ENCODE assay signal across 19 cellular contexts in the genomic region with DNA sequence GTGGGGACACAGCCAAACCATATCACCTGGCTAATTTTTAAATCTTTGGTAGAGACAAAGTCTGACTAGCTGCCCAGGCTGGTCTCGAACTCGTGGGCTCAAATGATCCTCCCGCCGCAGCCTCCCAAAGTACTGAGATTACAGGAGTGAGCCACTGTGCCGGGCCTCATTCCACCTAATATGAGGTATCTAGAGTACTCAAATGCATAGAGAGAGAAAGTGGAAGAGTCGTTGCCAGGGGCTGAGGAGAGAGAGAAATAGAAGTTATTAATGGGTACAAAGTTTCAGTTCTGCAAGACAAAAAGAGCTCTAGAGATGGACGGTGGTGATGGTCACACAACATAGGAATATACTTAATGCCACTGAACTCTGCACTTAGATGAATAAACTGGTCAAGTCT.
DNase-seq lines count a peak whose midpoint lies in the region; ATAC-seq and TF ChIP-seq lines count a peak whose summit lies in the region.
"Had no signal": no experiment of that assay in that cellular context is flagged by ENCODE, and none has a peak within 500 bp of the region (broad histone marks: within the 10 kb centered on the region; RNA-seq: fewer than 3 reads in every experiment).

No MANE protein-coding gene starts in this region.

- peak overlapping the region in 9 of 11 experiments; percentile 19 to 97 (median 93); a peak in 14 of 22 replicates for H3K4me2 ChIP-seq in BLaER1 treated with 17β-estradiol and CSF1 and Interleukin-3, amounts not matched to agents 10 nM and 100 nM
- H3K4me2 ChIP-seq: SK-N-SH had no signal

- H3K4me1 ChIP-seq in BLaER1 treated with 17β-estradiol and CSF1 and Interleukin-3, amounts not matched to agents 10 nM and 100 nM = peaks cover 48 to 90% (median 77%) of the 10 kb centered on the region in 10 experiments
- no peaks in the 10 kb centered on the region for H3K4me1 ChIP-seq in prostate gland (replicated peaks)

- H3K27me3 Mint-ChIP-seq in CD4-positive, alpha-beta T cell = no peaks in the 10 kb centered on the region
- H3K27me3 Mint-ChIP-seq in T-helper 17 cell = no peaks in the 10 kb centered on the region
- peaks cover 15 to 25% (median 16%) of the 10 kb centered on the region in 3 donors for H3K27me3 Mint-ChIP-seq in immature natural killer cell (ENCODE audit: low read depth in 3 of 3)

- no peak overlapping the region for H3K4me3 ChIP-seq in BLaER1 treated with 17β-estradiol and CSF1 and Interleukin-3, amounts not matched to agents 10 nM and 100 nM
- no peak overlapping the region for H3K4me3 ChIP-seq in prostate gland
- H3K4me3 ChIP-seq: MG63, ovary, skin epidermis had no signal

- H3K36me3 ChIP-seq in BLaER1 treated with 17β-estradiol and CSF1 and Interleukin-3, amounts not matched to agents 10 nM and 100 nM = no peaks in the 10 kb centered on the region
- no peaks in the 10 kb centered on the region for H3K36me3 ChIP-seq in prostate gland
- H3K36me3 ChIP-seq: MG63, ovary had no signal

- no peaks in the 10 kb centered on the region for H3K36me3 Mint-ChIP-seq in CD4-positive, alpha-beta T cell (ENCODE audit: low read depth)
- H3K36me3 Mint-ChIP-seq in T-helper 17 cell (ENCODE audit: low read depth) (no peaks in the 10 kb centered on the region), immature natural killer cell (no peaks in the 10 kb centered on the region)

- H3K27ac ChIP-seq in BLaER1 treated with 17β-estradiol and CSF1 and Interleukin-3, amounts not matched to agents 10 nM and 100 nM = peak overlapping the region in 7 of 11 experiments; percentile 6 to 97 (median 90); a peak in 10 of 22 replicates
- H3K27ac ChIP-seq in CD4-positive, alpha-beta T cell (ENCODE audit: low read depth, low read length) = no peak overlapping the region
- no peak overlapping the region for H3K27ac ChIP-seq in prostate gland
- H3K27ac ChIP-seq: ovary, skin epidermis had no signal

- no peak for DNase-seq in CD4-positive, alpha-beta T cell
- DNase-seq in T-helper 17 cell (no peak), immature natural killer cell (no peak), prostate gland (ENCODE audit: low spot score) (no peak), GM03348 (ENCODE audit: low spot score) (no peak), Kasumi-1 (lab: John Stamatoyannopoulos, UW) (no peak)
- DNase-seq: central memory CD4-positive, alpha-beta T cell; DMS 273 treated with DMSO at 0.1 percent for 48 hours; hypothalamus; MG63; NCI-H2081 treated with DMSO at 0.1 percent for 48 hours; NCI-H526; ovary; SK-N-SH; stimulated activated CD4-positive, alpha-beta T cell treated with anti-CD3 and anti-CD28 coated beads, Interleukin-4, amount 100 ng/mL, for 4 hours; trophoblast cell had no signal

- TF ChIP-seq CTCF in CD4-positive, alpha-beta T cell (IDR thresholded peaks at IDR 0.05) = no peak
- TF ChIP-seq CTCF in prostate gland (IDR thresholded peaks at IDR 0.05) = no peak

- TF ChIP-seq POLR2A in prostate gland (IDR thresholded peaks at IDR 0.05) = no peak

- 97% methylated on average over 7 of the region's 7 CpGs for WGBS in prostate gland

- ATAC-seq in CD4-positive, alpha-beta T cell (ENCODE audit: poor library complexity) = no peak
- no peak for ATAC-seq in T-helper 17 cell
- ATAC-seq: HepG2 had no signal

- H3K27me3 ChIP-seq in BLaER1 treated with 17β-estradiol and CSF1 and Interleukin-3, amounts not matched to agents 10 nM and 100 nM = no peaks in the 10 kb centered on the region
- no peaks in the 10 kb centered on the region for H3K27me3 ChIP-seq in CD4-positive, alpha-beta T cell (ENCODE audit: control insufficient read depth, insufficient read depth, low read length)
- no peaks in the 10 kb centered on the region for H3K27me3 ChIP-seq in prostate gland (replicated peaks; ENCODE audit: insufficient read depth)
- H3K27me3 ChIP-seq: MG63, ovary had no signal

- peak overlapping the region; percentile 86 for H3K27ac Mint-ChIP-seq in CD4-positive, alpha-beta T cell
- H3K27ac Mint-ChIP-seq in T-helper 17 cell (peak overlapping the region; percentile 100), immature natural killer cell (peak overlapping the region in 4 of 6 donors; percentile 20 to 79 (median 52))

- POLR2A ChIA-PET in CD4-positive, alpha-beta T cell (lab: Charles Lee) = no interaction called here

- no peak overlapping the region for H3K9ac ChIP-seq in BLaER1 treated with 17β-estradiol and CSF1 and Interleukin-3, amounts not matched to agents 10 nM and 100 nM
- H3K9ac ChIP-seq: SK-N-SH had no signal

- peaks cover 61% of the 10 kb centered on the region for H3K4me1 Mint-ChIP-seq in CD4-positive, alpha-beta T cell (ENCODE audit: low read depth)
- H3K4me1 Mint-ChIP-seq in T-helper 17 cell (peaks cover 27% of the 10 kb centered on the region), immature natural killer cell (peaks cover 49 to 53% of the 10 kb centered on the region in 2 donors)

- H3K9me3 ChIP-seq in BLaER1 treated with 17β-estradiol and CSF1 and Interleukin-3, amounts not matched to agents 10 nM and 100 nM (replicated peaks in 1 of 11) = peaks cover 0 to 10% (median 7%) of the 10 kb centered on the region in 11 experiments; a peak in 9 of 22 replicates
- H3K9me3 ChIP-seq in CD4-positive, alpha-beta T cell (ENCODE audit: control insufficient read depth, low read length) = no peaks in the 10 kb centered on the region
- H3K9me3 ChIP-seq in T-helper 17 cell (ENCODE audit: control insufficient read depth, low read length, poor library complexity, severe bottlenecking) (no peaks in the 10 kb centered on the region), prostate gland (no peaks in the 10 kb centered on the region)
- H3K9me3 ChIP-seq: MG63, ovary, SK-N-SH had no signal

- no peak overlapping the region for H3K4me3 Mint-ChIP-seq in CD4-positive, alpha-beta T cell
- H3K4me3 Mint-ChIP-seq in T-helper 17 cell (no peak overlapping the region), immature natural killer cell (peak overlapping the region in 2 of 5 donors; percentile 1 to 13)

- H3K9me3 Mint-ChIP-seq in CD4-positive, alpha-beta T cell = no peaks in the 10 kb centered on the region
- H3K9me3 Mint-ChIP-seq in immature natural killer cell = peaks cover 0 to 1% (median 0%) of the 10 kb centered on the region in 6 donors

- CTCF ChIA-PET in CD4-positive, alpha-beta T cell (lab: Charles Lee) = interaction anchor here (1.2 kb wide), 1 partner anchor 75 kb away, joined by 3 read pairs; no protein-coding TSS in a partner anchor

- intact Hi-C loops in CD4-positive, alpha-beta T cell (cut with DNase I, micrococcal nuclease) = no loop called here
- intact Hi-C loops in prostate gland (cut with DNase I) = no loop called here

- no peaks in the 10 kb centered on the region for H4K20me1 ChIP-seq in BLaER1 treated with 17β-estradiol and CSF1 and Interleukin-3, amounts not matched to agents 10 nM and 100 nM

Comparison
In these comparisons a context has a peak if more than half of its experiments do, and no peak if none do; other contexts are left out.
1. H3K27ac ChIP-seq: peak in BLaER1 treated with 17β-estradiol and CSF1 and Interleukin-3, amounts not matched to agents 10 nM and 100 nM (7 of 11); none in CD4-positive, alpha-beta T cell (single experiment) and prostate gland (0 of 2).
2. Peak in every context shown above with its lines, with median percentiles within 50 percentile points of each other: H3K27ac Mint-ChIP-seq.